Comparison of ENCODE assay signal across 8 cellular contexts in genomic region chr9:36574045-36574444, GRCh38. TPM values are rescaled to one million over a fixed set of nuclear protein-coding genes. Genes with fewer than 3 reads are reported as not detected.
DNase-seq lines count a peak whose midpoint lies in the region; ATAC-seq and TF ChIP-seq lines count a peak whose summit lies in the region.
"Not testable (repeated sequence)": the region's sequence is repeated elsewhere in the genome, so short reads cannot be mapped to it uniquely, and the experiment has no call there.

No MANE protein-coding gene starts in this region.

- POLR2A ChIA-PET in T-cell (lab: Charles Lee): not testable (repeated sequence)

- not testable (repeated sequence) for H4K91ac ChIP-seq in trophoblast cell (ENCODE audit: low read depth, low read length)

- not testable (repeated sequence) for H3K27me3 Mint-ChIP-seq in T-cell; effector memory CD8-positive, alpha-beta T cell
- peaks cover 10% of the 10 kb centered on the region for H3K27me3 Mint-ChIP-seq in activated naive CD4-positive, alpha-beta T cell treated with anti-CD3 and anti-CD28 coated beads, Interleukin-2, amount 10 ng/mL, durations not matched to agents 7 days and 5 days

- not testable (repeated sequence) for H2AK5ac ChIP-seq in trophoblast cell (ENCODE audit: low read length)

- not testable (repeated sequence) for H3K9me3 ChIP-seq in iPS-20b (ENCODE audit: insufficient read depth, low read depth, low read length); trophoblast cell (ENCODE audit: insufficient read depth, low read depth, low read length)

- H2AFZ ChIP-seq in trophoblast cell (ENCODE audit: insufficient read depth, low read length, poor library complexity): not testable (repeated sequence)

- not testable (repeated sequence) for H2BK12ac ChIP-seq in trophoblast cell (ENCODE audit: low read length)

- peak overlapping the region; percentile 71 for H3K4me2 ChIP-seq in trophoblast cell (ENCODE audit: low read length)

- H3K18ac ChIP-seq in trophoblast cell (ENCODE audit: low read length): not testable (repeated sequence)

- H3K27me3 ChIP-seq in GM06990 (replicated peaks; ENCODE audit: control insufficient read depth, insufficient read depth, low read length); iPS-20b (ENCODE audit: insufficient read depth, low read length); trophoblast cell (ENCODE audit: insufficient read depth, low read length): not testable (repeated sequence)

- H3K27ac Mint-ChIP-seq in T-cell: not testable (repeated sequence)
- H3K27ac Mint-ChIP-seq in activated naive CD4-positive, alpha-beta T cell treated with anti-CD3 and anti-CD28 coated beads, Interleukin-2, amount 10 ng/mL, durations not matched to agents 7 days and 5 days: peak overlapping the region; percentile 94
- peak overlapping the region in 1 of 2 donors; percentile 87 for H3K27ac Mint-ChIP-seq in effector memory CD8-positive, alpha-beta T cell

- not testable (repeated sequence) for H3K36me3 Mint-ChIP-seq in T-cell; effector memory CD8-positive, alpha-beta T cell (ENCODE audit: insufficient read depth)
- H3K36me3 Mint-ChIP-seq in activated naive CD4-positive, alpha-beta T cell treated with anti-CD3 and anti-CD28 coated beads, Interleukin-2, amount 10 ng/mL, durations not matched to agents 7 days and 5 days: peaks cover 35% of the 10 kb centered on the region

- peaks cover 14% of the 10 kb centered on the region for H3K79me1 ChIP-seq in trophoblast cell (ENCODE audit: low read length)

- peaks cover 12 to 30% (median 17%) of the 10 kb centered on the region in 3 donors for H3K4me1 Mint-ChIP-seq in T-cell
- peaks cover 53% of the 10 kb centered on the region for H3K4me1 Mint-ChIP-seq in activated naive CD4-positive, alpha-beta T cell treated with anti-CD3 and anti-CD28 coated beads, Interleukin-2, amount 10 ng/mL, durations not matched to agents 7 days and 5 days
- peaks cover 20 to 21% of the 10 kb centered on the region in 2 donors for H3K4me1 Mint-ChIP-seq in effector memory CD8-positive, alpha-beta T cell (ENCODE audit: low read depth in 2 of 2)

- H3K9ac ChIP-seq in iPS-20b (ENCODE audit: low read depth, low read length) (peak overlapping the region; percentile 99; the same call in 1 of the 2 replicates), trophoblast cell (ENCODE audit: low read length) (peak overlapping the region; percentile 16)

- not testable (repeated sequence) for TF ChIP-seq CTCF in 22Rv1 (IDR thresholded peaks at IDR 0.05); GM06990 (IDR thresholded peaks at IDR 0.05; ENCODE audit: insufficient read depth, low read length, poor library complexity, severe bottlenecking); LNCaP clone FGC (IDR thresholded peaks at IDR 0.05; ENCODE audit: control insufficient read depth, extremely low read depth, insufficient read depth)

- not testable (repeated sequence) for H3K4me1 ChIP-seq in iPS-20b (ENCODE audit: insufficient read depth, low read length); trophoblast cell (ENCODE audit: control insufficient read depth in 1 of 2, insufficient read depth in 2 of 2, low read length in 2 of 2)

- H3K9me3 Mint-ChIP-seq in T-cell; activated naive CD4-positive, alpha-beta T cell treated with anti-CD3 and anti-CD28 coated beads, Interleukin-2, amount 10 ng/mL, durations not matched to agents 7 days and 5 days; effector memory CD8-positive, alpha-beta T cell: not testable (repeated sequence)

- H3K4me3 ChIP-seq in GM06990 (replicated peaks; ENCODE audit: low read depth, low read length) (peak overlapping the region; percentile 100), LNCaP clone FGC (ENCODE audit: low read depth, low read length) (peak overlapping the region; percentile 66), iPS-20b (ENCODE audit: low read length) (peak overlapping the region; percentile 94)
- H3K4me3 ChIP-seq in trophoblast cell (ENCODE audit: low read depth, low read length): not testable (repeated sequence)

- no CpG with 5 or more reads among the region's 8 CpGs for WGBS in trophoblast cell (ENCODE audit: extremely low coverage, insufficient coverage, insufficient read length)

- ATAC-seq in T-cell (replicated peaks in 1 of 4); effector memory CD8-positive, alpha-beta T cell (replicated peaks): not testable (repeated sequence)

- peak overlapping the region; percentile 94 for H3K4ac ChIP-seq in trophoblast cell (ENCODE audit: low read depth, low read length)

- peak overlapping the region; percentile 85 to 91 (median 85) for H3K4me3 Mint-ChIP-seq in T-cell
- H3K4me3 Mint-ChIP-seq in activated naive CD4-positive, alpha-beta T cell treated with anti-CD3 and anti-CD28 coated beads, Interleukin-2, amount 10 ng/mL, durations not matched to agents 7 days and 5 days: peak overlapping the region; percentile 96
- peak overlapping the region; percentile 90 for H3K4me3 Mint-ChIP-seq in effector memory CD8-positive, alpha-beta T cell

- not testable (repeated sequence) for H4K8ac ChIP-seq in trophoblast cell (ENCODE audit: low read depth, low read length)

- not testable (repeated sequence) for H3K23ac ChIP-seq in trophoblast cell (ENCODE audit: low read length)

- H2BK5ac ChIP-seq in trophoblast cell (ENCODE audit: low read depth, low read length, poor library complexity): not testable (repeated sequence)

- H3K36me3 ChIP-seq in GM06990 (ENCODE audit: control insufficient read depth, insufficient read depth, low read length); trophoblast cell (ENCODE audit: control insufficient read depth in 1 of 2, insufficient read depth in 2 of 2, low read length in 2 of 2): not testable (repeated sequence)
- peaks cover 16% of the 10 kb centered on the region; the same call in 1 of the 2 replicates for H3K36me3 ChIP-seq in iPS-20b (ENCODE audit: insufficient read depth, low read depth, low read length)

- H3K27ac ChIP-seq in 22Rv1: peak overlapping the region; percentile 84
- H3K27ac ChIP-seq in iPS-20b (ENCODE audit: low read length); trophoblast cell (ENCODE audit: low read depth, low read length): not testable (repeated sequence)

- H4K12ac ChIP-seq in trophoblast cell (ENCODE audit: low read depth, low read length): not testable (repeated sequence)

- not testable (repeated sequence) for DNase-seq in GM06990 (ENCODE audit: extremely low read depth, insufficient read length); LNCaP clone FGC (ENCODE audit: low read depth); T-cell; activated naive CD4-positive, alpha-beta T cell treated with anti-CD3 and anti-CD28 coated beads, Interleukin-2, amount 10 ng/mL, durations not matched to agents 7 days and 5 days; effector memory CD8-positive, alpha-beta T cell; trophoblast cell

- not testable (repeated sequence) for H2BK120ac ChIP-seq in trophoblast cell (ENCODE audit: insufficient read depth, low read length, poor library complexity)

- H3K14ac ChIP-seq in trophoblast cell (ENCODE audit: low read length): peak overlapping the region; percentile 35

- peaks cover 20% of the 10 kb centered on the region for H3K79me2 ChIP-seq in trophoblast cell (ENCODE audit: control insufficient read depth, insufficient read depth, low read length, poor library complexity)

- CTCF ChIA-PET in T-cell (lab: Charles Lee); activated naive CD4-positive, alpha-beta T cell treated with anti-CD3 and anti-CD28 coated beads, Interleukin-2, amount 10 ng/mL, durations not matched to agents 7 days and 5 days (lab: Charles Lee): not testable (repeated sequence)

RNA-seq across cellular contexts. Expression of gene MELK, which starts 1.4 kb away (rescaled TPM):
- 1 to 10 TPM in 1 of 5 donors, under 1 TPM in 4; 0.44 to 1.3 (median 0.69) TPM for total RNA-seq in T-cell
- 46.1 and 47.0 TPM in 2 replicates for polyA plus RNA-seq in trophoblast cell (2013)
